Comparison of ENCODE assay signal across 1 cellular context in genomic region chr12:115088995-115089841, GRCh38.
A peak's percentile ranks its signal among the peaks of the same experiment; 100 is the strongest.
TF ChIP-seq lines count a peak whose summit lies in the region.

No MANE protein-coding gene starts in this region.

TF ChIP-seq in HepG2, 621 proteins besides CTCF, POLR2A, EP300 and RAD21 (continued from another document and continues in another):
- TF ChIP-seq EED (CRISPR knock-in tag; IDR thresholded peaks at IDR 0.05) (no peak), MAZ (IDR thresholded peaks at IDR 0.05; ENCODE audit: borderline replicate concordance, low read depth, low read length) (no peak), MAZ (CRISPR knock-in tag; IDR thresholded peaks at IDR 0.05; ENCODE audit: low read depth) (no peak; the same call in 1 of the 2 replicates), ZSCAN12 (CRISPR knock-in tag; IDR thresholded peaks at IDR 0.05) (no peak; the same call in 1 of the 2 replicates), ZNF720 (CRISPR knock-in tag; IDR thresholded peaks at IDR 0.05) (no peak), RAD51 (IDR thresholded peaks at IDR 0.05; ENCODE audit: borderline replicate concordance) (no peak), ZNF850 (CRISPR knock-in tag; conservative IDR thresholded peaks at IDR 0.05) (no peak), ZNF33A (CRISPR knock-in tag; IDR thresholded peaks at IDR 0.05; ENCODE audit: borderline replicate concordance) (0 out of 2 replicates have a peak, but pooled peaks have one; percentile 43), ZNF615 (CRISPR knock-in tag; IDR thresholded peaks at IDR 0.05; ENCODE audit: borderline replicate concordance) (no peak), SMAD9 (CRISPR knock-in tag; IDR thresholded peaks at IDR 0.05) (0 out of 2 replicates have a peak, but pooled peaks have one; percentile 71), KDM5B (CRISPR knock-in tag; IDR thresholded peaks at IDR 0.05; ENCODE audit: borderline replicate concordance) (peak; percentile 76; the same call in 1 of the 2 replicates), ZNF260 (CRISPR knock-in tag; IDR thresholded peaks at IDR 0.05; ENCODE audit: borderline replicate concordance, low read depth) (no peak), PCBP2 (optimal IDR thresholded peaks at IDR 0.05; ENCODE audit: low read depth, low read length, poor library complexity, severe bottlenecking) (no peak), HMGA1 (CRISPR knock-in tag; conservative IDR thresholded peaks at IDR 0.05) (no peak), ZNF549 (CRISPR knock-in tag; IDR thresholded peaks at IDR 0.05) (no peak), ZNF564 (CRISPR knock-in tag; IDR thresholded peaks at IDR 0.05) (0 out of 2 replicates have a peak, but pooled peaks have one; percentile 29), ZNF383 (CRISPR knock-in tag; IDR thresholded peaks at IDR 0.05; ENCODE audit: borderline replicate concordance) (no peak), KMT2B (CRISPR knock-in tag; IDR thresholded peaks at IDR 0.05) (0 out of 2 replicates have a peak, but pooled peaks have one; percentile 55), ZKSCAN1 (IDR thresholded peaks at IDR 0.05; ENCODE audit: low read length) (peak; percentile 66; the same call in 1 of the 2 replicates), CENPX (CRISPR knock-in tag; IDR thresholded peaks at IDR 0.05) (no peak), ZNF788 (CRISPR knock-in tag; IDR thresholded peaks at IDR 0.05; ENCODE audit: borderline replicate concordance) (peak; percentile 78; the same call in 1 of the 2 replicates), ZFP90 (CRISPR knock-in tag; IDR thresholded peaks at IDR 0.05; ENCODE audit: borderline replicate concordance) (no peak; the same call in 1 of the 2 replicates), TARDBP (CRISPR knock-in tag; IDR thresholded peaks at IDR 0.05) (peak; percentile 93), ZNF570 (CRISPR knock-in tag; IDR thresholded peaks at IDR 0.05; ENCODE audit: borderline replicate concordance) (no peak), ZSCAN20 (CRISPR knock-in tag; IDR thresholded peaks at IDR 0.05; ENCODE audit: borderline replicate concordance) (no peak), HDAC2 (CRISPR knock-in tag; IDR thresholded peaks at IDR 0.05) (peak; percentile 92), U2AF2 (IDR thresholded peaks at IDR 0.05; ENCODE audit: low read depth, low read length) (no peak), CAMTA2 (CRISPR knock-in tag; IDR thresholded peaks at IDR 0.05; ENCODE audit: borderline replicate concordance) (no peak), ZNF660 (CRISPR knock-in tag; IDR thresholded peaks at IDR 0.05; ENCODE audit: borderline replicate concordance, low read depth) (no peak), ZSCAN9 (CRISPR knock-in tag; IDR thresholded peaks at IDR 0.05; ENCODE audit: borderline replicate concordance) (peak; percentile 95; the same call in 1 of the 2 replicates), THRA (CRISPR knock-in tag; IDR thresholded peaks at IDR 0.05; ENCODE audit: borderline replicate concordance) (peak; percentile 86), YY1 (IDR thresholded peaks at IDR 0.05; ENCODE audit: insufficient read depth, insufficient replicate concordance, low read depth, low read length) (peak; percentile 64), NCOA2 (CRISPR knock-in tag; IDR thresholded peaks at IDR 0.05) (peak; percentile 96), CEBPG (CRISPR knock-in tag; IDR thresholded peaks at IDR 0.05) (peak; percentile 86), SYNCRIP (IDR thresholded peaks at IDR 0.05; ENCODE audit: insufficient read depth, low read depth, low read length) (no peak), ZNF282 (IDR thresholded peaks at IDR 0.05; ENCODE audit: partially characterized antibody) (no peak), ZNF274 (CRISPR knock-in tag; IDR thresholded peaks at IDR 0.05) (0 out of 2 replicates have a peak, but pooled peaks have one; percentile 71), TEAD3 (CRISPR knock-in tag; optimal IDR thresholded peaks at IDR 0.05; ENCODE audit: borderline replicate concordance) (peak; percentile 83)
- TF ChIP-seq, protein P1, sequence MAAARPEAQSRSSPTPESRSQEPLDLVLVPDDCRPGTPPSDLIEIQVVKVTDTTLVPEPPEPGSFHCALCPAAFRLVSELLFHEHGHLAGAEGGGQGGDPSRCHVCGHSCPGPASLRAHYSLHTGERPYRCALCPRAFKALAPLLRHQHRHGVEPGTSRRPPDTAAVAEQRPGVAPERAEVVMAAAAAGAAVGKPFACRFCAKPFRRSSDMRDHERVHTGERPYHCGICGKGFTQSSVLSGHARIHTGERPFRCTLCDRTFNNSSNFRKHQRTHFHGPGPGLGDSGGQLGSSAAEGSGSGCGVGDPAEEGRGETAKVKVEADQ (CRISPR knock-in tag; IDR thresholded peaks at IDR 0.05; ENCODE audit: borderline replicate concordance): peak; percentile 43; the same call in 1 of the 2 replicates
- TF ChIP-seq, protein P2, sequence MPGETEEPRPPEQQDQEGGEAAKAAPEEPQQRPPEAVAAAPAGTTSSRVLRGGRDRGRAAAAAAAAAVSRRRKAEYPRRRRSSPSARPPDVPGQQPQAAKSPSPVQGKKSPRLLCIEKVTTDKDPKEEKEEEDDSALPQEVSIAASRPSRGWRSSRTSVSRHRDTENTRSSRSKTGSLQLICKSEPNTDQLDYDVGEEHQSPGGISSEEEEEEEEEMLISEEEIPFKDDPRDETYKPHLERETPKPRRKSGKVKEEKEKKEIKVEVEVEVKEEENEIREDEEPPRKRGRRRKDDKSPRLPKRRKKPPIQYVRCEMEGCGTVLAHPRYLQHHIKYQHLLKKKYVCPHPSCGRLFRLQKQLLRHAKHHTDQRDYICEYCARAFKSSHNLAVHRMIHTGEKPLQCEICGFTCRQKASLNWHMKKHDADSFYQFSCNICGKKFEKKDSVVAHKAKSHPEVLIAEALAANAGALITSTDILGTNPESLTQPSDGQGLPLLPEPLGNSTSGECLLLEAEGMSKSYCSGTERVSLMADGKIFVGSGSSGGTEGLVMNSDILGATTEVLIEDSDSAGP (CRISPR knock-in tag; IDR thresholded peaks at IDR 0.05; ENCODE audit: borderline replicate concordance): peak; percentile 90
- TF ChIP-seq, protein P3, sequence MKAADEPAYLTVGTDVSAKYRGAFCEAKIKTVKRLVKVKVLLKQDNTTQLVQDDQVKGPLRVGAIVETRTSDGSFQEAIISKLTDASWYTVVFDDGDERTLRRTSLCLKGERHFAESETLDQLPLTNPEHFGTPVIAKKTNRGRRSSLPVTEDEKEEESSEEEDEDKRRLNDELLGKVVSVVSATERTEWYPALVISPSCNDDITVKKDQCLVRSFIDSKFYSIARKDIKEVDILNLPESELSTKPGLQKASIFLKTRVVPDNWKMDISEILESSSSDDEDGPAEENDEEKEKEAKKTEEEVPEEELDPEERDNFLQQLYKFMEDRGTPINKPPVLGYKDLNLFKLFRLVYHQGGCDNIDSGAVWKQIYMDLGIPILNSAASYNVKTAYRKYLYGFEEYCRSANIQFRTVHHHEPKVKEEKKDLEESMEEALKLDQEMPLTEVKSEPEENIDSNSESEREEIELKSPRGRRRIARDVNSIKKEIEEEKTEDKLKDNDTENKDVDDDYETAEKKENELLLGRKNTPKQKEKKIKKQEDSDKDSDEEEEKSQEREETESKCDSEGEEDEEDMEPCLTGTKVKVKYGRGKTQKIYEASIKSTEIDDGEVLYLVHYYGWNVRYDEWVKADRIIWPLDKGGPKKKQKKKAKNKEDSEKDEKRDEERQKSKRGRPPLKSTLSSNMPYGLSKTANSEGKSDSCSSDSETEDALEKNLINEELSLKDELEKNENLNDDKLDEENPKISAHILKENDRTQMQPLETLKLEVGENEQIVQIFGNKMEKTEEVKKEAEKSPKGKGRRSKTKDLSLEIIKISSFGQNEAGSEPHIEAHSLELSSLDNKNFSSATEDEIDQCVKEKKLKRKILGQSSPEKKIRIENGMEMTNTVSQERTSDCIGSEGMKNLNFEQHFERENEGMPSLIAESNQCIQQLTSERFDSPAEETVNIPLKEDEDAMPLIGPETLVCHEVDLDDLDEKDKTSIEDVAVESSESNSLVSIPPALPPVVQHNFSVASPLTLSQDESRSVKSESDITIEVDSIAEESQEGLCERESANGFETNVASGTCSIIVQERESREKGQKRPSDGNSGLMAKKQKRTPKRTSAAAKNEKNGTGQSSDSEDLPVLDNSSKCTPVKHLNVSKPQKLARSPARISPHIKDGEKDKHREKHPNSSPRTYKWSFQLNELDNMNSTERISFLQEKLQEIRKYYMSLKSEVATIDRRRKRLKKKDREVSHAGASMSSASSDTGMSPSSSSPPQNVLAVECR (CRISPR knock-in tag; IDR thresholded peaks at IDR 0.05; ENCODE audit: borderline replicate concordance): peak; percentile 71; the same call in 1 of the 2 replicates
- TF ChIP-seq, protein P4, sequence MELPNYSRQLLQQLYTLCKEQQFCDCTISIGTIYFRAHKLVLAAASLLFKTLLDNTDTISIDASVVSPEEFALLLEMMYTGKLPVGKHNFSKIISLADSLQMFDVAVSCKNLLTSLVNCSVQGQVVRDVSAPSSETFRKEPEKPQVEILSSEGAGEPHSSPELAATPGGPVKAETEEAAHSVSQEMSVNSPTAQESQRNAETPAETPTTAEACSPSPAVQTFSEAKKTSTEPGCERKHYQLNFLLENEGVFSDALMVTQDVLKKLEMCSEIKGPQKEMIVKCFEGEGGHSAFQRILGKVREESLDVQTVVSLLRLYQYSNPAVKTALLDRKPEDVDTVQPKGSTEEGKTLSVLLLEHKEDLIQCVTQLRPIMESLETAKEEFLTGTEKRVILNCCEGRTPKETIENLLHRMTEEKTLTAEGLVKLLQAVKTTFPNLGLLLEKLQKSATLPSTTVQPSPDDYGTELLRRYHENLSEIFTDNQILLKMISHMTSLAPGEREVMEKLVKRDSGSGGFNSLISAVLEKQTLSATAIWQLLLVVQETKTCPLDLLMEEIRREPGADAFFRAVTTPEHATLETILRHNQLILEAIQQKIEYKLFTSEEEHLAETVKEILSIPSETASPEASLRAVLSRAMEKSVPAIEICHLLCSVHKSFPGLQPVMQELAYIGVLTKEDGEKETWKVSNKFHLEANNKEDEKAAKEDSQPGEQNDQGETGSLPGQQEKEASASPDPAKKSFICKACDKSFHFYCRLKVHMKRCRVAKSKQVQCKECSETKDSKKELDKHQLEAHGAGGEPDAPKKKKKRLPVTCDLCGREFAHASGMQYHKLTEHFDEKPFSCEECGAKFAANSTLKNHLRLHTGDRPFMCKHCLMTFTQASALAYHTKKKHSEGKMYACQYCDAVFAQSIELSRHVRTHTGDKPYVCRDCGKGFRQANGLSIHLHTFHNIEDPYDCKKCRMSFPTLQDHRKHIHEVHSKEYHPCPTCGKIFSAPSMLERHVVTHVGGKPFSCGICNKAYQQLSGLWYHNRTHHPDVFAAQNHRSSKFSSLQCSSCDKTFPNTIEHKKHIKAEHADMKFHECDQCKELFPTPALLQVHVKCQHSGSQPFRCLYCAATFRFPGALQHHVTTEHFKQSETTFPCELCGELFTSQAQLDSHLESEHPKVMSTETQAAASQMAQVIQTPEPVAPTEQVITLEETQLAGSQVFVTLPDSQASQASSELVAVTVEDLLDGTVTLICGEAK (IDR thresholded peaks at IDR 0.05): no peak
- TF ChIP-seq, protein P4 (CRISPR knock-in tag; IDR thresholded peaks at IDR 0.05): peak; percentile 91
- TF ChIP-seq, protein P5, sequence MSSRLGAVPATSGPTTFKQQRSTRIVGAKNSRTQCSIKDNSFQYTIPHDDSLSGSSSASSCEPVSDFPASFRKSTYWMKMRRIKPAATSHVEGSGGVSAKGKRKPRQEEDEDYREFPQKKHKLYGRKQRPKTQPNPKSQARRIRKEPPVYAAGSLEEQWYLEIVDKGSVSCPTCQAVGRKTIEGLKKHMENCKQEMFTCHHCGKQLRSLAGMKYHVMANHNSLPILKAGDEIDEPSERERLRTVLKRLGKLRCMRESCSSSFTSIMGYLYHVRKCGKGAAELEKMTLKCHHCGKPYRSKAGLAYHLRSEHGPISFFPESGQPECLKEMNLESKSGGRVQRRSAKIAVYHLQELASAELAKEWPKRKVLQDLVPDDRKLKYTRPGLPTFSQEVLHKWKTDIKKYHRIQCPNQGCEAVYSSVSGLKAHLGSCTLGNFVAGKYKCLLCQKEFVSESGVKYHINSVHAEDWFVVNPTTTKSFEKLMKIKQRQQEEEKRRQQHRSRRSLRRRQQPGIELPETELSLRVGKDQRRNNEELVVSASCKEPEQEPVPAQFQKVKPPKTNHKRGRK (CRISPR knock-in tag; IDR thresholded peaks at IDR 0.05): no peak
- TF ChIP-seq, protein P6, sequence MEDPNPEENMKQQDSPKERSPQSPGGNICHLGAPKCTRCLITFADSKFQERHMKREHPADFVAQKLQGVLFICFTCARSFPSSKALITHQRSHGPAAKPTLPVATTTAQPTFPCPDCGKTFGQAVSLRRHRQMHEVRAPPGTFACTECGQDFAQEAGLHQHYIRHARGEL (CRISPR knock-in tag; IDR thresholded peaks at IDR 0.05): 0 out of 2 replicates have a peak, but pooled peaks have one; percentile 48
